Comparison of ENCODE assay signal across 22 cellular contexts in the genomic region with DNA sequence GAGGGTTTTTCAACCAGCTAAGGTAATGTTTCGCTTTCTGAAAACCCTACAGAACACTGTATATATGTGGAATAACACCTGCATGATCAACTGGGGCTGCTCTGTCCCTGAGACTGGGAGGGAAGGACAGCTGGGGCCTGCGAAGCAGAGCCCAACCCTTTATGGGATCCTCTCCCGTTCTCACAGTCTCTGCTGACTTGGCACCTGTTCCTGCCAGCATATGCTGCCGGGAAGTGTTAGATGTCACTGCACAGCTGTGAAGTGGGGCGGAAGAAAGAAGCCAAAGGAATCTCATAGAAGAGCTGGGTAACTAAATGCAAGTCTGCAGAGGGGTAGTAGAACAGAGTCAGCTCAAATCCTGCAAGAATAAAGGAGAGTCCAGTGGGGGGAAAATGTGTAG. TPM values are rescaled to one million over a fixed set of nuclear protein-coding genes. Genes with fewer than 3 reads are reported as not detected.
A peak's percentile ranks its signal among the peaks of the same experiment; 100 is the strongest.
DNase-seq lines count a peak whose midpoint lies in the region; ATAC-seq and TF ChIP-seq lines count a peak whose summit lies in the region.
"Had no signal": no experiment of that assay in that cellular context is flagged by ENCODE, and none has a peak within 500 bp of the region (broad histone marks: within the 10 kb centered on the region; RNA-seq: fewer than 3 reads in every experiment).

No MANE protein-coding gene starts in this region.

- ATAC-seq in heart right ventricle = peak; percentile 64 to 99 (median 80)
- ATAC-seq in sciatic nerve = no peak
- ATAC-seq in HG02763 (IDR thresholded peaks at IDR 0.05; ENCODE audit: unreplicated experiment) = no peak
- ATAC-seq: activated CD4-positive, alpha-beta T cell treated with anti-CD3 and anti-CD28 coated beads for 36 hours; HepG2 had no signal

- DNase-seq in DMS 273 treated with DMSO at 0.1 percent for 48 hours (lab: John Stamatoyannopoulos, UW) = peak; percentile 47
- DNase-seq in SJCRH30 = peak; percentile 89 to 97
- DNase-seq in heart right ventricle = peak; percentile 29 to 42
- DNase-seq in occipital lobe (lab: John Stamatoyannopoulos, UW) = peak; percentile 64
- DNase-seq in central memory CD4-positive, alpha-beta T cell = no peak
- no peak for DNase-seq in NCI-H1436 treated with DMSO at 0.1 percent for 48 hours (lab: John Stamatoyannopoulos, UW)
- no peak for DNase-seq in sciatic nerve (ENCODE audit: low spot score)
- DNase-seq: activated CD4-positive, alpha-beta T cell treated with anti-CD3 and anti-CD28 coated beads for 36 hours; foreskin fibroblast; GDM1; NCI-H2107; NCI-H69 had no signal

- H3K4me1 ChIP-seq in SJCRH30 = peaks cover 10% of the 10 kb centered on the region
- peaks cover 0 to 11% (median 0%) of the 10 kb centered on the region in 9 donors for H3K4me1 ChIP-seq in heart right ventricle
- H3K4me1 ChIP-seq: breast epithelium, SJSA1 had no signal

- 45 to 58% methylated on average over 5 of the region's 5 CpGs for WGBS in heart right ventricle, 2 donors

- H3K9me3 ChIP-seq in SJCRH30 (replicated peaks) = no peaks in the 10 kb centered on the region
- H3K9me3 ChIP-seq in heart right ventricle = no peaks in the 10 kb centered on the region
- H3K9me3 ChIP-seq: breast epithelium, SJSA1, thoracic aorta had no signal

- TF ChIP-seq CTCF in heart right ventricle (IDR thresholded peaks at IDR 0.05) = no peak

- H3K27me3 ChIP-seq in SJCRH30 = no peaks in the 10 kb centered on the region; the same call in 1 of the 2 replicates
- H3K27me3 ChIP-seq in heart right ventricle = no peaks in the 10 kb centered on the region
- H3K27me3 ChIP-seq: breast epithelium, SJSA1 had no signal

- H3K36me3 ChIP-seq in SJCRH30 (no peaks in the 10 kb centered on the region), heart right ventricle (no peaks in the 10 kb centered on the region)
- H3K36me3 ChIP-seq: breast epithelium, SJSA1, thoracic aorta had no signal

- intact Hi-C loops in heart right ventricle (cut with DNase I) = no loop called here
- intact Hi-C loops in sciatic nerve (cut with DNase I) = no loop called here

- no peak overlapping the region for H3K27ac ChIP-seq in SJCRH30
- H3K27ac ChIP-seq in heart right ventricle = no peak overlapping the region
- H3K27ac ChIP-seq: breast epithelium, C4-2B, SJSA1, thoracic aorta had no signal

- no peak overlapping the region for H3K4me3 ChIP-seq in SJCRH30
- no peak overlapping the region for H3K4me3 ChIP-seq in heart right ventricle
- H3K4me3 ChIP-seq: breast epithelium, SJSA1, thoracic aorta had no signal

RNA-seq across cellular contexts. Expression of gene LRRC3B, which starts 29.6 kb away (rescaled TPM):
- not detected in 2 replicates for total RNA-seq in SJCRH30 (2014; rRNA removed; shearing (Covaris generic))
- under 1 TPM in 7 of 10 donors, not detected in 3; 0.09 to 0.55 (median 0.17) TPM for total RNA-seq in heart right ventricle
- polyA plus RNA-seq in heart right ventricle = under 1 TPM; 0.04 to 0.37 TPM
- 51.3 TPM for total RNA-seq in occipital lobe
- 0.45 TPM for total RNA-seq in sciatic nerve
- total RNA-seq: activated CD4-positive, alpha-beta T cell treated with anti-CD3 and anti-CD28 coated beads for 36 hours; dermis microvascular lymphatic vessel endothelial cell; epithelial cell of proximal tubule; HepG2; renal cortical epithelial cell; SJSA1; T-helper 1 cell treated with Interleukin-12 subunit alpha and Interleukin-12 subunit beta and Interleukin-4 antibody, amounts not matched to agents 30 ng/mL and 1 ng/mL, for 36 hours; thoracic aorta had no signal
- polyA plus RNA-seq: HepG2 had no signal

Comparison
In these comparisons a context has a peak if more than half of its experiments do, and no peak if none do; other contexts are left out.
1. DNase-seq: peak in DMS 273 treated with DMSO at 0.1 percent for 48 hours (single experiment), SJCRH30 (2 of 2), heart right ventricle (2 of 2) and occipital lobe (single experiment); none in central memory CD4-positive, alpha-beta T cell (single experiment), NCI-H1436 treated with DMSO at 0.1 percent for 48 hours (single experiment) and sciatic nerve (single experiment).
2. ATAC-seq: peak in heart right ventricle (8 of 8); none in sciatic nerve (single experiment) and HG02763 (single experiment).
3. RNA of gene LRRC3B, which starts 29.6 kb away (total RNA-seq): 51.3 TPM in occipital lobe (single experiment); 0.45 TPM in sciatic nerve (single experiment), 0.09 to 0.55 TPM in heart right ventricle and not detected in SJCRH30; every median in the first group is over 10 times any median in the second.